ENCODE assay signal across 1 cellular context in the genomic region with DNA sequence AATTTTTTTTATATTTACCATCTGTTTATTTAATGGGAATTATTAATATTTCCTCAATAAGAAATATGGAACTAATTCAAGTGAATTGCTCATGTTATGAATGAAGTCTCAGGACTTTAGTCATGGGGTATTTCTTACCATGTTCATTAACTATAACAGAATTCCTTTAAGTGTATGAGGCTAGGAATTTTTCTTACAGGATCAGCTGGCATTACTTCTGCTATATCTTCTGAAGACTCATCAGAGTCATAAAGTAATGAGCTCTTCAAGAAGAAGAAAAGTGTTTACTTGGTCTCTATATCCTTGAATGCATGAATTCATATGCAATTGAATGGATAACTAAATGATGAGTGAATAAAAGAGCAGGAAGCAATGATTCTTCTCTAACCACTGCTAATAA.
TF ChIP-seq lines count a peak whose summit lies in the region.

No MANE protein-coding gene starts in this region.

TF ChIP-seq in H1, 55 proteins besides CTCF, POLR2A, EP300 and RAD21:
- TF ChIP-seq CBX5 (IDR thresholded peaks at IDR 0.05; ENCODE audit: low read depth, low read length) (no peak), FOSL1 (IDR thresholded peaks at IDR 0.05; ENCODE audit: insufficient read depth, low read depth, low read length) (no peak), CHD7 (IDR thresholded peaks at IDR 0.05; ENCODE audit: insufficient replicate concordance, low read length) (no peak), MAX (IDR thresholded peaks at IDR 0.05) (no peak), HDAC2 (IDR thresholded peaks at IDR 0.05; ENCODE audit: borderline replicate concordance in 1 of 2, low read depth in 2 of 2, low read length in 2 of 2) (no peak), RBBP5 (IDR thresholded peaks at IDR 0.05; ENCODE audit: borderline replicate concordance, low read depth, low read length) (no peak), TAF7 (optimal IDR thresholded peaks at IDR 0.05; ENCODE audit: borderline replicate concordance, low read depth, low read length) (no peak), TAF1 (IDR thresholded peaks at IDR 0.05; ENCODE audit: low read depth, low read length) (no peak), KDM5A (IDR thresholded peaks at IDR 0.05; ENCODE audit: low read length) (no peak)
